In genomic region chr10:71597821-71598498, GRCh38 we compare ENCODE assay signal across 10 cellular contexts.
DNase-seq lines count a peak whose midpoint lies in the region; ATAC-seq and TF ChIP-seq lines count a peak whose summit lies in the region.
"Had no signal": no experiment of that assay in that cellular context is flagged by ENCODE, and none has a peak within 500 bp of the region (broad histone marks: within the 10 kb centered on the region; RNA-seq: fewer than 3 reads in every experiment).

No MANE protein-coding gene starts in this region.

- no peaks in the 10 kb centered on the region for H3K4me1 Mint-ChIP-seq in CD8-positive, alpha-beta T cell (ENCODE audit: low read depth)

- ATAC-seq in CD8-positive, alpha-beta T cell: no peak
- ATAC-seq in PC-3: no peak

- H3K4me3 Mint-ChIP-seq in CD8-positive, alpha-beta T cell: no peak overlapping the region

- H3K36me3 ChIP-seq in muscle layer of duodenum (ENCODE audit: control insufficient read depth in 1 of 2, insufficient read depth in 2 of 2, low read length in 2 of 2): no peaks in the 10 kb centered on the region
- no peaks in the 10 kb centered on the region for H3K36me3 ChIP-seq in CD8-positive, alpha-beta T cell (ENCODE audit: insufficient read depth, low read length)
- no peaks in the 10 kb centered on the region for H3K36me3 ChIP-seq in PC-3 (ENCODE audit: low read depth, low read length)

- no peak overlapping the region for H2AFZ ChIP-seq in PC-3 (ENCODE audit: low read length)

- no peaks in the 10 kb centered on the region for H3K27me3 ChIP-seq in muscle layer of duodenum (ENCODE audit: low read depth, low read length)
- H3K27me3 ChIP-seq in CD8-positive, alpha-beta T cell (ENCODE audit: insufficient read depth, low read length): no peaks in the 10 kb centered on the region
- no peaks in the 10 kb centered on the region for H3K27me3 ChIP-seq in PC-3 (ENCODE audit: low read length)

- H3K4me1 ChIP-seq in muscle layer of duodenum (ENCODE audit: control insufficient read depth in 1 of 2, insufficient read depth in 2 of 2, low read length in 2 of 2) (peaks cover 4 to 11% of the 10 kb centered on the region in 2 donors), PC-3 (ENCODE audit: insufficient read depth, low read length) (no peaks in the 10 kb centered on the region)
- H3K4me1 ChIP-seq in CD8-positive, alpha-beta T cell (ENCODE audit: insufficient read depth, low read length): no peaks in the 10 kb centered on the region

- no peaks in the 10 kb centered on the region for H3K9me2 ChIP-seq in PC-3 (replicated peaks; ENCODE audit: low read length)

- no peaks in the 10 kb centered on the region for H4K20me1 ChIP-seq in PC-3 (ENCODE audit: low read length)

- POLR2A ChIA-PET in CD8-positive, alpha-beta T cell (lab: Charles Lee): no interaction called here
- POLR2A ChIA-PET in PC-3 (lab: Charles Lee; ENCODE audit: unreplicated experiment): no interaction called here

- H3K27me3 Mint-ChIP-seq in CD8-positive, alpha-beta T cell (ENCODE audit: low read depth): no peaks in the 10 kb centered on the region

- DNase-seq in AG10803 (ENCODE audit: low read depth) (peak; percentile 69), MV-4-11 (lab: John Stamatoyannopoulos, UW) (peak; percentile 93), coronary artery (ENCODE audit: low spot score) (no peak), NCI-H2081 (lab: John Stamatoyannopoulos, UW) (no peak), PC-3 (no peak), hepatic stellate cell (ENCODE audit: low spot score) (no peak)
- DNase-seq in CD8-positive, alpha-beta T cell: no peak
- DNase-seq: activated CD4-positive, alpha-beta T cell treated with anti-CD3 and anti-CD28 coated beads for 4 hours; DMS79 had no signal

- H3K4me3 ChIP-seq in AG10803 (ENCODE audit: low read length): no peak overlapping the region
- H3K4me3 ChIP-seq in coronary artery: no peak overlapping the region
- no peak overlapping the region for H3K4me3 ChIP-seq in muscle layer of duodenum (ENCODE audit: low read depth in 1 of 2, low read length in 2 of 2)
- no peak overlapping the region for H3K4me3 ChIP-seq in CD8-positive, alpha-beta T cell (ENCODE audit: low read depth, low read length)
- H3K4me3 ChIP-seq in PC-3 (ENCODE audit: low read length): no peak overlapping the region

- BruUV-seq in PC-3 (replicated peaks; lab: Mats Ljungman, UMichigan): no TSS peak

- H3K9me3 Mint-ChIP-seq in CD8-positive, alpha-beta T cell: no peaks in the 10 kb centered on the region

- no peaks in the 10 kb centered on the region for H3K9me3 ChIP-seq in muscle layer of duodenum (ENCODE audit: control insufficient read depth in 1 of 2, low read length in 2 of 2)
- no peaks in the 10 kb centered on the region for H3K9me3 ChIP-seq in CD8-positive, alpha-beta T cell (ENCODE audit: low read length)
- H3K9me3 ChIP-seq in PC-3 (ENCODE audit: low read length): no peaks in the 10 kb centered on the region

- CTCF ChIA-PET in CD8-positive, alpha-beta T cell (lab: Charles Lee): interaction anchor here (1.1 to 1.6 kb wide), 2 partner anchors 10 to 11 kb away, joined by 4 read pairs; no protein-coding TSS in a partner anchor
- CTCF ChIA-PET in PC-3 (lab: Charles Lee): no interaction called here

- TF ChIP-seq CTCF in AG10803 (conservative IDR thresholded peaks at IDR 0.05; ENCODE audit: low read length): no peak
- TF ChIP-seq CTCF in coronary artery (IDR thresholded peaks at IDR 0.05): no peak
- no peak for TF ChIP-seq CTCF in CD8-positive, alpha-beta T cell (IDR thresholded peaks at IDR 0.05)
- TF ChIP-seq CTCF in PC-3 (conservative IDR thresholded peaks at IDR 0.05; ENCODE audit: low read depth, low read length): no peak

- no peaks in the 10 kb centered on the region for H3K36me3 Mint-ChIP-seq in CD8-positive, alpha-beta T cell

- no peak overlapping the region for H3K4me2 ChIP-seq in PC-3 (ENCODE audit: low read length)

- H3K27ac Mint-ChIP-seq in CD8-positive, alpha-beta T cell: no peak overlapping the region

- intact Hi-C loops in CD8-positive, alpha-beta T cell (cut with DNase I, micrococcal nuclease): no loop called here
- intact Hi-C loops in PC-3 (cut with micrococcal nuclease): no loop called here

- H3K27ac ChIP-seq in coronary artery (peak overlapping the region; percentile 24 to 83), muscle layer of duodenum (ENCODE audit: low read length) (peak overlapping the region; percentile 47), PC-3 (ENCODE audit: low read length) (no peak overlapping the region)
- no peak overlapping the region for H3K27ac ChIP-seq in CD8-positive, alpha-beta T cell (ENCODE audit: low read depth, low read length)

- H3K79me2 ChIP-seq in PC-3 (ENCODE audit: low read length): no peaks in the 10 kb centered on the region

- no peak overlapping the region for H3K9ac ChIP-seq in PC-3 (ENCODE audit: low read length)

- no peaks in the 10 kb centered on the region for H3F3A ChIP-seq in PC-3 (ENCODE audit: low read length, unreplicated experiment)

Comparison
In these comparisons a context has a peak if more than half of its experiments do, and no peak if none do; other contexts are left out.
1. DNase-seq: peak in AG10803 (single experiment) and MV-4-11 (single experiment); none in coronary artery (single experiment), CD8-positive, alpha-beta T cell (0 of 7), NCI-H2081 (0 of 2), PC-3 (single experiment) and hepatic stellate cell (single experiment).
2. H3K27ac ChIP-seq: peak in coronary artery (2 of 2) and muscle layer of duodenum (single experiment); none in CD8-positive, alpha-beta T cell (single experiment) and PC-3 (single experiment).